8 cellular contexts compared by ENCODE assay signal in the genomic region with DNA sequence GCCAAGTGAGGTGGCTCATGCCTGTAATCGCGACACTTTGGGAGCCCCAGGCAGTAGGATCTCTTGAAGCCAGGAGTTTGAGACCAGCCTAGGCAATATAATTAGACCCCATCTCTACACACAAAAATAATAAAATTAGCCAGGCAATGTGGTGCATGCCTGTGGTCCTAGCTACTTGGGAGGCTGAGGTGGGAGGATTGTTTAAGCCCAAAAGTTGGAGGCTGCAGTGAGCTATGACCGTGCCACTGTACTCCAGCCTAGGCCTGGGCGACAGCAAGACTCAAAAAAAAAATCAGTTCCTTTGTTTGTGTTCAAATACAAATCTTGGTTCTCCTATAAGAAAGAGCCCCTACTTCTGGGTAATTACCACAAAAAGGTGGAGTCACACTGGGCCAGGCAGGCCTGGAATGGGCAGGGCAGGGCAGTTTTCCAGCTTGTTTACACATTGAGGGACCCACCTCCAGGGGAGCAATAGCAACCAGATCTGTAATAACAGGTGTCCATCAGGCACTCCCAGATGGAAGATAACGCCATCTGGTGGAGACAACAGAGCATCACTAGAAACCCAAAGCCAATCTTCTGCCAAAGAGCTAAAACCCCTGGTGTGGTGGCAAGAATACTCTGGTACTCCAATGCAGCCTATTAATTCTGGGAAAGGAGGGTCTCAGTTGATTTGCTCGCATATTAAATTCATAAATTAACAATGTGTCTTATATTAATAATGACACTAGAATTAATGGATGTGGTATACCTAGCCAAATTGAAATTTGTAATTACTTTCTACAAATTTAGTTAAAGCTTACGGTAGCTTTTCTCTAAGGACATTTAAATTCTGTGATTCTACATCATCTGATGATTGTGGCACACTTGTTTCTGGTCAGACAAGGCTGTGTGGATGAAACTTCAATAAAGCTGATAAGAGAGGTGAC. TPM values are rescaled to one million over a fixed set of nuclear protein-coding genes. Genes with fewer than 3 reads are reported as not detected.
DNase-seq lines count a peak whose midpoint lies in the region; ATAC-seq and TF ChIP-seq lines count a peak whose summit lies in the region.

No MANE protein-coding gene starts in this region.

- H3K4me3 ChIP-seq in CD4-positive, alpha-beta memory T cell (ENCODE audit: low read length in 2 of 2) = no peak overlapping the region
- no peak overlapping the region for H3K4me3 ChIP-seq in uterus

- DNase-seq in CD4-positive, alpha-beta memory T cell = peak; percentile 67 to 78 (median 71)
- DNase-seq in HuH-7 (ENCODE audit: low spot score) = peak; percentile 80
- peak; percentile 97 for DNase-seq in NCI-H82 (lab: John Stamatoyannopoulos, UW)
- DNase-seq in activated CD4-positive, alpha-beta memory T cell treated with anti-CD3 and anti-CD28 coated beads, Interleukin-2, amount 10 ng/mL, durations not matched to agents 7 days and 5 days = peak; percentile 55
- DNase-seq in erythroblast (lab: John Stamatoyannopoulos, UW) = peak; percentile 81 to 83
- peak; percentile 91 for DNase-seq in myocyte (ENCODE audit: low read depth)
- no peak for DNase-seq in uterus

- TF ChIP-seq POLR2A in erythroblast (IDR thresholded peaks at IDR 0.05; ENCODE audit: low read length) = no peak
- TF ChIP-seq POLR2A in uterus (IDR thresholded peaks at IDR 0.05) = no peak

- peaks cover 1% of the 10 kb centered on the region for H3K4me1 ChIP-seq in CD4-positive, alpha-beta memory T cell (ENCODE audit: insufficient read depth, low read length)
- H3K4me1 ChIP-seq in uterus = no peaks in the 10 kb centered on the region

- peaks cover 0 to 12% (median 4%) of the 10 kb centered on the region in 4 donors for H3K4me1 Mint-ChIP-seq in CD4-positive, alpha-beta memory T cell
- H3K4me1 Mint-ChIP-seq in activated CD4-positive, alpha-beta memory T cell treated with anti-CD3 and anti-CD28 coated beads, Interleukin-2, amount 10 ng/mL, durations not matched to agents 7 days and 5 days = peaks cover 7% of the 10 kb centered on the region

- intact Hi-C loops in CD4-positive, alpha-beta memory T cell (cut with micrococcal nuclease) = loop anchor here (1.0 to 2.0 kb wide), 4 partner anchors 8 to 236 kb away; partner anchors contain the start of gene PPP1R15B
- intact Hi-C loops in uterus (cut with DNase I; ENCODE audit: low total_unique reads) = no loop called here

- H3K9me3 Mint-ChIP-seq in CD4-positive, alpha-beta memory T cell = no peaks in the 10 kb centered on the region
- no peaks in the 10 kb centered on the region for H3K9me3 Mint-ChIP-seq in activated CD4-positive, alpha-beta memory T cell treated with anti-CD3 and anti-CD28 coated beads, Interleukin-2, amount 10 ng/mL, durations not matched to agents 7 days and 5 days

- H3K9me3 ChIP-seq in CD4-positive, alpha-beta memory T cell (ENCODE audit: control insufficient read depth in 1 of 2, low read length in 2 of 2) = no peaks in the 10 kb centered on the region
- no peaks in the 10 kb centered on the region for H3K9me3 ChIP-seq in uterus

- H3K27me3 Mint-ChIP-seq in CD4-positive, alpha-beta memory T cell = no peaks in the 10 kb centered on the region
- no peaks in the 10 kb centered on the region for H3K27me3 Mint-ChIP-seq in activated CD4-positive, alpha-beta memory T cell treated with anti-CD3 and anti-CD28 coated beads, Interleukin-2, amount 10 ng/mL, durations not matched to agents 7 days and 5 days

- POLR2A ChIA-PET in CD4-positive, alpha-beta memory T cell (lab: Charles Lee; ENCODE audit: partially characterized antibody) = interaction anchor here (0.7 to 1.7 kb wide), 7 partner anchors 8 to 235 kb away, joined by 3 to 13 read pairs (median 5); no protein-coding TSS in a partner anchor
- POLR2A ChIA-PET in activated CD4-positive, alpha-beta memory T cell treated with anti-CD3 and anti-CD28 coated beads, Interleukin-2, amount 10 ng/mL, durations not matched to agents 7 days and 5 days (lab: Charles Lee) = interaction anchor here (0.6 to 2.0 kb wide), 6 partner anchors 8 to 235 kb away, joined by 3 to 14 read pairs (median 4); no protein-coding TSS in a partner anchor

- no peaks in the 10 kb centered on the region for H3K27me3 ChIP-seq in CD4-positive, alpha-beta memory T cell (ENCODE audit: insufficient read depth, low read length)
- no peaks in the 10 kb centered on the region for H3K27me3 ChIP-seq in uterus

- H3K27ac Mint-ChIP-seq in CD4-positive, alpha-beta memory T cell = peak overlapping the region; percentile 74 to 92 (median 89)
- peak overlapping the region; percentile 31 for H3K27ac Mint-ChIP-seq in activated CD4-positive, alpha-beta memory T cell treated with anti-CD3 and anti-CD28 coated beads, Interleukin-2, amount 10 ng/mL, durations not matched to agents 7 days and 5 days

- H3K36me3 ChIP-seq in CD4-positive, alpha-beta memory T cell (ENCODE audit: insufficient read depth, low read length) = peaks cover 24% of the 10 kb centered on the region
- no peaks in the 10 kb centered on the region for H3K36me3 ChIP-seq in uterus

- peak; percentile 72 for ATAC-seq in GM19351 (IDR thresholded peaks at IDR 0.05; ENCODE audit: unreplicated experiment)

- peak; percentile 49 to 73 (median 60) for TF ChIP-seq CTCF in uterus (IDR thresholded peaks at IDR 0.05)

- no peak overlapping the region for H3K27ac ChIP-seq in CD4-positive, alpha-beta memory T cell (ENCODE audit: low read depth, low read length)
- no peak overlapping the region for H3K27ac ChIP-seq in uterus

- peaks cover 28 to 45% of the 10 kb centered on the region in 2 donors for H3K36me3 Mint-ChIP-seq in CD4-positive, alpha-beta memory T cell
- peaks cover 60% of the 10 kb centered on the region for H3K36me3 Mint-ChIP-seq in activated CD4-positive, alpha-beta memory T cell treated with anti-CD3 and anti-CD28 coated beads, Interleukin-2, amount 10 ng/mL, durations not matched to agents 7 days and 5 days (ENCODE audit: low read depth)

- CTCF ChIA-PET in CD4-positive, alpha-beta memory T cell (lab: Charles Lee; ENCODE audit: partially characterized antibody) = interaction anchor here (0.6 to 5.1 kb wide), 47 partner anchors 7 to 772 kb away, joined by 3 to 64 read pairs (median 4); partner anchors contain the start of genes ATP2B4, MDM4 and PIK3C2B
- CTCF ChIA-PET in activated CD4-positive, alpha-beta memory T cell treated with anti-CD3 and anti-CD28 coated beads, Interleukin-2, amount 10 ng/mL, durations not matched to agents 7 days and 5 days (lab: Charles Lee) = interaction anchor here (0.6 to 2.9 kb wide), 47 partner anchors 9 to 409 kb away, joined by 3 to 87 read pairs (median 5); partner anchors contain the start of genes GOLT1A, MDM4, PIK3C2B and REN

- H3K4me3 Mint-ChIP-seq in CD4-positive, alpha-beta memory T cell = no peak overlapping the region
- no peak overlapping the region for H3K4me3 Mint-ChIP-seq in activated CD4-positive, alpha-beta memory T cell treated with anti-CD3 and anti-CD28 coated beads, Interleukin-2, amount 10 ng/mL, durations not matched to agents 7 days and 5 days

RNA-seq across cellular contexts. Expression of gene PPP1R15B, which starts 13.2 kb away (rescaled TPM):
- total RNA-seq in CD4-positive, alpha-beta memory T cell = 10 to 100 TPM; 78.0 to 81.1 TPM
- 10 to 100 TPM; 17.9 to 20.4 TPM for polyA plus RNA-seq in CD4-positive, alpha-beta memory T cell
- total RNA-seq in activated CD4-positive, alpha-beta memory T cell treated with anti-CD3 and anti-CD28 coated beads, Interleukin-2, amount 10 ng/mL, durations not matched to agents 7 days and 5 days = 10 to 100 TPM; 76.0 to 76.1 TPM
- total RNA-seq in myocyte (30.5 and 32.3 TPM in 2 replicates), uterus (10 to 100 TPM; 20.5 to 58.9 (median 46.4) TPM)
- 9.9 TPM for polyA plus RNA-seq in myocyte (2012)

RNA-seq across cellular contexts. Expression of gene PLEKHA6, which starts 38.7 kb away (rescaled TPM):
- total RNA-seq in CD4-positive, alpha-beta memory T cell = under 1 TPM; 0.52 to 0.89 TPM
- under 1 TPM in 1 of 2 donors, not detected in 1; 0.15 TPM for polyA plus RNA-seq in CD4-positive, alpha-beta memory T cell
- total RNA-seq in activated CD4-positive, alpha-beta memory T cell treated with anti-CD3 and anti-CD28 coated beads, Interleukin-2, amount 10 ng/mL, durations not matched to agents 7 days and 5 days = not detected
- 16.7 and 18.7 TPM in 2 replicates for total RNA-seq in myocyte
- polyA plus RNA-seq in myocyte (2012) = 15.6 TPM
- total RNA-seq in uterus = 10 to 100 TPM in 1 of 4 donors, 1 to 10 TPM in 3; 5.9 to 13.6 (median 8.4) TPM

Comparison
In these comparisons a context has a peak if more than half of its experiments do, and no peak if none do; other contexts are left out.
1. DNase-seq: peak in CD4-positive, alpha-beta memory T cell (5 of 5), HuH-7 (single experiment), NCI-H82 (single experiment), activated CD4-positive, alpha-beta memory T cell treated with anti-CD3 and anti-CD28 coated beads, Interleukin-2, amount 10 ng/mL, durations not matched to agents 7 days and 5 days (single experiment), erythroblast (2 of 2) and myocyte (single experiment); none in uterus (0 of 2).